In genomic region chr4:184805462-184806245, GRCh38 we compare ENCODE assay signal across 8 cellular contexts. TPM values are rescaled to one million over a fixed set of nuclear protein-coding genes. Genes with fewer than 3 reads are reported as not detected.
DNase-seq lines count a peak whose midpoint lies in the region; ATAC-seq and TF ChIP-seq lines count a peak whose summit lies in the region.

No MANE protein-coding gene starts in this region.

- H3K4me1 ChIP-seq in esophagus squamous epithelium, result peaks cover 18 to 85% (median 35%) of the 10 kb centered on the region in 3 donors

- peak overlapping the region in 1 of 4 donors; percentile 4 for H3K4me3 ChIP-seq in esophagus squamous epithelium

- peak; percentile 61 for ATAC-seq in GM21723 (IDR thresholded peaks at IDR 0.05; ENCODE audit: unreplicated experiment)
- no peak for ATAC-seq in GM18519 (IDR thresholded peaks at IDR 0.05; ENCODE audit: low FRiP score, unreplicated experiment)

- TF ChIP-seq CTCF in esophagus squamous epithelium (IDR thresholded peaks at IDR 0.05), result no peak

- peaks cover 0 to 21% (median 0%) of the 10 kb centered on the region in 3 donors for H3K36me3 ChIP-seq in esophagus squamous epithelium

- H3K27me3 ChIP-seq in esophagus squamous epithelium, result no peaks in the 10 kb centered on the region

- intact Hi-C loops in esophagus squamous epithelium (cut with DNase I), result no loop called here

- peak; percentile 79 for DNase-seq in Caki2 (ENCODE audit: low read depth)
- DNase-seq in NCI-H2196 treated with DMSO at 0.1 percent for 48 hours (lab: John Stamatoyannopoulos, UW; ENCODE audit: unreplicated experiment), result peak; percentile 23
- DNase-seq in esophagus squamous epithelium (lab: John Stamatoyannopoulos, UW), result no peak
- peak; percentile 71 for DNase-seq in putamen (ENCODE audit: low spot score)
- DNase-seq in UCSD-AML1 (lab: John Stamatoyannopoulos, UW; ENCODE audit: unreplicated experiment), result no peak
- DNase-seq in effector CD8-positive, alpha-beta T cell (lab: John Stamatoyannopoulos, UW), result no peak

- H3K27ac ChIP-seq in esophagus squamous epithelium, result peak overlapping the region; percentile 63 to 87 (median 80)

- peak in 2 of 4 donors; percentile 15 to 30 for TF ChIP-seq POLR2A in esophagus squamous epithelium (IDR thresholded peaks at IDR 0.05)

- in situ Hi-C loops in Caki2 (cut with HindIII; ENCODE audit: low pct_unique_long_range_greater_than_20kb, low sequenced_read_pairs), result no loop called here

- WGBS in esophagus squamous epithelium, 2 donors, result 68 to 72% methylated on average over 9 to 12 of the region's 12 CpGs

- no peaks in the 10 kb centered on the region for H3K9me3 ChIP-seq in esophagus squamous epithelium

RNA-seq across cellular contexts. Expression of gene ACSL1, which starts 20.1 kb away (rescaled TPM):
- total RNA-seq in Caki2 (2014; rRNA removed; shearing (Covaris generic); ENCODE audit: low replicate concordance), result 37.8 and 42.8 TPM in 2 replicates
- 100 to 1,000 TPM in 1 of 4 donors, 10 to 100 TPM in 3; 59.7 to 101 (median 73.8) TPM for total RNA-seq in esophagus squamous epithelium

Comparison
In these comparisons a context has a peak if more than half of its experiments do, and no peak if none do; other contexts are left out.
1. DNase-seq: peak in Caki2 (single experiment), NCI-H2196 treated with DMSO at 0.1 percent for 48 hours (single experiment) and putamen (single experiment); none in esophagus squamous epithelium (single experiment), UCSD-AML1 (single experiment) and effector CD8-positive, alpha-beta T cell (single experiment).